In genomic region chr17:36641331-36641876, GRCh38 we compare ENCODE assay signal across 1 cellular context.
TF ChIP-seq lines count a peak whose summit lies in the region.

No MANE protein-coding gene starts in this region.

TF ChIP-seq in A549, 52 proteins besides CTCF, POLR2A, EP300 and RAD21 (continued from another document):
- no peak for TF ChIP-seq GATA3 (IDR thresholded peaks at IDR 0.05; ENCODE audit: borderline replicate concordance)
- no peak for TF ChIP-seq E2F6 (IDR thresholded peaks at IDR 0.05; ENCODE audit: borderline replicate concordance, low read depth)
- no peak for TF ChIP-seq CBX2 (IDR thresholded peaks at IDR 0.05; ENCODE audit: borderline replicate concordance, low read depth)
- no peak for TF ChIP-seq ELK1 (IDR thresholded peaks at IDR 0.05; ENCODE audit: low read depth, low read length)
- TF ChIP-seq TP53 (CRISPR knock-in tag; IDR thresholded peaks at IDR 0.05) = no peak
TF ChIP-seq in A549: peak in this region for 0.
